8 cellular contexts compared by ENCODE assay signal in the genomic region with DNA sequence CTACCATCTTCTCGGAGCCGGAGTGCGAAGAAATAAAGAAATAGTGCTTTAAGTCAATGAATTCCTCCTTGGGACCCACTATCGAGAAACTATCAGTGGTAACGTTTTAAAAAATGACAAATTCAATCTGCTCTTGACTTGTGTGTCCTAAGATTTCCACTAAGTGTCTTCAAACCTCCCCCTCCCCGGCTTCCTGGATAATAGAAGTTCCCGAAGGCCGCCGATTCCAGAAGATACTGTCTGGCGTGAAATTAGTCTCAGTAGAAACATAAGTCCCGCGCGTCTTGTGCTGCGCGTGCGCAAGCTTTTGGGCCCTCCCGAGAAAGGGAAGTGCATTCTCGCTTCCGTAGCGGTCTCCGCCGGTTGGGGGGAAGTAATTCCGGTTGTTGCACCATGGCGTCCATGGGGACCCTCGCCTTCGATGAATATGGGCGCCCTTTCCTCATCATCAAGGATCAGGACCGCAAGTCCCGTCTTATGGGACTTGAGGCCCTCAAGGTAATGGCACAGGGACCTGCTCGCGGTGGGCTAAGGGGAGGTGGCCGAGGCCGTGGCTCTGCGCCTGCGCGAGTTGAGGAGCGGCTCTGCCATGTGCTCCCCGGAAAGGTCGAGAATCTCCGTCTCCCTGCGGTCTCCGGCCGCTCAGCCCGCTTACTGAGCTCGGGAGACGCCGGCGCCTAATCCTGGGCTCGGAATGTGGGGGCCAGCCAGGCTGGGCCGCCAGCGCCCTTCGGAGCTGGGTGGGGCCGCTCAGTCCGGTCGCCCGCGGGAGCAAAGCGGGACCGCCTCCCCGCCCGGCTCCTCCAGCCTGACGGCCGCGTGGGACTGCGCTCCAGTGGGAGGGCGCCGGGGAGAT. TPM values are rescaled to one million over a fixed set of nuclear protein-coding genes. Genes with fewer than 3 reads are reported as not detected.
A peak's percentile ranks its signal among the peaks of the same experiment; 100 is the strongest.
DNase-seq lines count a peak whose midpoint lies in the region; ATAC-seq and TF ChIP-seq lines count a peak whose summit lies in the region.

TSS of gene CCT5 (plus strand) at position 333 of the 856 bp plus-strand sequence. CDS start at position 394, 61 bp downstream.

- H4K20me1 ChIP-seq in SK-N-SH (ENCODE audit: insufficient read depth) = peaks cover 40% of the 10 kb centered on the region

- H3F3A ChIP-seq in SK-N-SH (replicated peaks; ENCODE audit: insufficient read depth) = peaks cover 4% of the 10 kb centered on the region

- CTCF ChIA-PET in SK-N-SH (lab: Yijun Ruan, JAX) = interaction anchor here (0.6 to 1.2 kb wide), 4 partner anchors 13 to 50 kb away, joined by 3 read pairs; no protein-coding TSS in a partner anchor

- peak; percentile 77 for ATAC-seq in HG02571 (IDR thresholded peaks at IDR 0.05; ENCODE audit: unreplicated experiment)

- H3K4me3 Mint-ChIP-seq in activated naive CD4-positive, alpha-beta T cell treated with anti-CD3 and anti-CD28 coated beads, Interleukin-2, amount 50 U/mL, for 24 hours = peak within 1 kb of the TSS; percentile 97

- peaks cover 7 to 20% of the 10 kb centered on the region in 2 experiments; a peak in 3 of 4 replicates for H3K4me1 ChIP-seq in SK-N-SH (ENCODE audit: control insufficient read depth in 1 of 2, insufficient read depth in 2 of 2, low read depth in 1 of 2, low read length in 1 of 2)

- no peak for TF ChIP-seq CTCF in SK-N-SH (IDR thresholded peaks at IDR 0.05)

- no peaks in the 10 kb centered on the region for H3K27me3 Mint-ChIP-seq in activated naive CD4-positive, alpha-beta T cell treated with anti-CD3 and anti-CD28 coated beads, Interleukin-2, amount 50 U/mL, for 24 hours

- no peak for TF ChIP-seq EP300 in SK-N-SH (IDR thresholded peaks at IDR 0.05; ENCODE audit: borderline replicate concordance in 1 of 2, low read depth in 1 of 2, low read length in 1 of 2)

- H3K9ac ChIP-seq in SK-N-SH = peak within 1 kb of the TSS; percentile 98

- H3K27me3 ChIP-seq in SK-N-SH (ENCODE audit: insufficient read depth) = no peaks in the 10 kb centered on the region

- peaks cover 77% of the 10 kb centered on the region for H3K79me2 ChIP-seq in SK-N-SH (ENCODE audit: insufficient read depth)

- H3K9me3 Mint-ChIP-seq in activated naive CD4-positive, alpha-beta T cell treated with anti-CD3 and anti-CD28 coated beads, Interleukin-2, amount 50 U/mL, for 24 hours = no peaks in the 10 kb centered on the region

- H3K27ac Mint-ChIP-seq in activated naive CD4-positive, alpha-beta T cell treated with anti-CD3 and anti-CD28 coated beads, Interleukin-2, amount 50 U/mL, for 24 hours = peak within 1 kb of the TSS; percentile 100

- peak within 1 kb of the TSS; percentile 93 to 98 for H3K4me3 ChIP-seq in SK-N-SH (ENCODE audit: low read depth in 2 of 2, low read length in 1 of 2)

- no peak for TF ChIP-seq RAD21 in SK-N-SH (IDR thresholded peaks at IDR 0.05; ENCODE audit: low read length)

- DNase-seq in GM04504 (ENCODE audit: low read depth) (peak; percentile 94), NCI-H1048 (lab: John Stamatoyannopoulos, UW) (peak; percentile 95), SK-N-SH (peak; percentile 94), glomerular endothelial cell (ENCODE audit: extremely low read depth, low read depth, low spot score) (peak; percentile 97), occipital lobe (lab: John Stamatoyannopoulos, UW) (peak; percentile 85)

- H3K9me3 ChIP-seq in SK-N-SH = no peaks in the 10 kb centered on the region

- POLR2A ChIA-PET in SK-N-SH (lab: Yijun Ruan, JAX) = interaction anchor here (0.7 to 2.7 kb wide), 7 partner anchors 12 to 296 kb away, joined by 3 to 11 read pairs (median 4); partner anchors contain the start of gene MARCHF6

- peaks cover 29 to 35% of the 10 kb centered on the region in 2 experiments for H3K36me3 ChIP-seq in SK-N-SH (replicated peaks in 1 of 2; ENCODE audit: control insufficient read depth in 1 of 2, insufficient read depth in 2 of 2, low read length in 1 of 2)

- H3K4me1 Mint-ChIP-seq in activated naive CD4-positive, alpha-beta T cell treated with anti-CD3 and anti-CD28 coated beads, Interleukin-2, amount 50 U/mL, for 24 hours = peaks cover 60% of the 10 kb centered on the region

- 1% methylated on average over 32 of the region's 67 CpGs for WGBS in SK-N-SH (ENCODE audit: low lambda C conversion rate)

- H2AFZ ChIP-seq in SK-N-SH (ENCODE audit: low read depth) = peak within 1 kb of the TSS; percentile 81

- H3K36me3 Mint-ChIP-seq in activated naive CD4-positive, alpha-beta T cell treated with anti-CD3 and anti-CD28 coated beads, Interleukin-2, amount 50 U/mL, for 24 hours = peaks cover 12% of the 10 kb centered on the region

- no peaks in the 10 kb centered on the region for H3K9me2 ChIP-seq in SK-N-SH

- peak within 1 kb of the TSS; percentile 90 for H3K4me2 ChIP-seq in SK-N-SH

- H3K27ac ChIP-seq in SK-N-SH (ENCODE audit: low read depth in 2 of 2, low read length in 1 of 2) = peak within 1 kb of the TSS; percentile 94 to 98
- H3K27ac ChIP-seq in temporal lobe (ENCODE audit: low read depth, low read length) = peak within 1 kb of the TSS; percentile 86

TF ChIP-seq in SK-N-SH, 30 proteins besides CTCF, POLR2A, EP300 and RAD21 (continues in another document):
- TF ChIP-seq YY1 (IDR thresholded peaks at IDR 0.05; ENCODE audit: low read depth) = peak; percentile 81; the same call in 1 of the 2 replicates
- TF ChIP-seq TCF12 (IDR thresholded peaks at IDR 0.05) = no peak
- peak; percentile 100 for TF ChIP-seq MXI1 (IDR thresholded peaks at IDR 0.05; ENCODE audit: low read depth, low read length)
- TF ChIP-seq SIN3A (IDR thresholded peaks at IDR 0.05; ENCODE audit: borderline replicate concordance, low read depth, low read length) = no peak; the same call in 1 of the 2 replicates
- peak; percentile 30; the same call in 1 of the 2 replicates for TF ChIP-seq REST (IDR thresholded peaks at IDR 0.05; ENCODE audit: low read depth, low read length)
- TF ChIP-seq, protein P1, sequence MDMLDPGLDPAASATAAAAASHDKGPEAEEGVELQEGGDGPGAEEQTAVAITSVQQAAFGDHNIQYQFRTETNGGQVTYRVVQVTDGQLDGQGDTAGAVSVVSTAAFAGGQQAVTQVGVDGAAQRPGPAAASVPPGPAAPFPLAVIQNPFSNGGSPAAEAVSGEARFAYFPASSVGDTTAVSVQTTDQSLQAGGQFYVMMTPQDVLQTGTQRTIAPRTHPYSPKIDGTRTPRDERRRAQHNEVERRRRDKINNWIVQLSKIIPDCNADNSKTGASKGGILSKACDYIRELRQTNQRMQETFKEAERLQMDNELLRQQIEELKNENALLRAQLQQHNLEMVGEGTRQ (IDR thresholded peaks at IDR 0.05; ENCODE audit: borderline replicate concordance, low read depth, low read length) = no peak
- no peak for TF ChIP-seq RXRA (IDR thresholded peaks at IDR 0.05; ENCODE audit: borderline replicate concordance, low read depth)
- TF ChIP-seq JUND (IDR thresholded peaks at IDR 0.05) = 0 out of 2 replicates have a peak, but pooled peaks have one; percentile 10
- TF ChIP-seq GATA2 (CRISPR knock-in tag; IDR thresholded peaks at IDR 0.05) = no peak; the same call in 1 of the 2 replicates
- TF ChIP-seq ELF1 (IDR thresholded peaks at IDR 0.05) = peak; percentile 67; the same call in 1 of the 2 replicates
- no peak for TF ChIP-seq SMC3 (IDR thresholded peaks at IDR 0.05; ENCODE audit: low read depth, low read length)
- TF ChIP-seq MEF2A (IDR thresholded peaks at IDR 0.05; ENCODE audit: borderline replicate concordance, low read depth) = no peak
- no peak for TF ChIP-seq FOXJ3 (CRISPR knock-in tag; IDR thresholded peaks at IDR 0.05)
- TF ChIP-seq ZBTB33 (IDR thresholded peaks at IDR 0.05; ENCODE audit: borderline replicate concordance, low read depth) = peak; percentile 92

RNA-seq across cellular contexts. Expression of gene CCT5, which starts in this region (rescaled TPM):
- 378 and 472 TPM in 2 replicates for polyA plus RNA-seq in SK-N-SH (2012; rRNA removed)
- polyA plus RNA-seq in SK-N-SH (2012; cell fraction: cytosol; rRNA removed) = 485 and 492 TPM in 2 replicates
- polyA plus RNA-seq in SK-N-SH (2012; cell fraction: nucleus; rRNA removed) = 288 and 386 TPM in 2 replicates
- total RNA-seq in glomerular endothelial cell (359 and 366 TPM in 2 replicates), occipital lobe (271 TPM), temporal lobe (172 TPM)

Comparison
In these comparisons a context has a peak if more than half of its experiments do, and no peak if none do; other contexts are left out.
1. Peak in every context shown above with its lines: DNase-seq, ATAC-seq, H3K4me3 ChIP-seq and H3K27ac ChIP-seq.